1 cellular context compared by ENCODE assay signal in the genomic region with DNA sequence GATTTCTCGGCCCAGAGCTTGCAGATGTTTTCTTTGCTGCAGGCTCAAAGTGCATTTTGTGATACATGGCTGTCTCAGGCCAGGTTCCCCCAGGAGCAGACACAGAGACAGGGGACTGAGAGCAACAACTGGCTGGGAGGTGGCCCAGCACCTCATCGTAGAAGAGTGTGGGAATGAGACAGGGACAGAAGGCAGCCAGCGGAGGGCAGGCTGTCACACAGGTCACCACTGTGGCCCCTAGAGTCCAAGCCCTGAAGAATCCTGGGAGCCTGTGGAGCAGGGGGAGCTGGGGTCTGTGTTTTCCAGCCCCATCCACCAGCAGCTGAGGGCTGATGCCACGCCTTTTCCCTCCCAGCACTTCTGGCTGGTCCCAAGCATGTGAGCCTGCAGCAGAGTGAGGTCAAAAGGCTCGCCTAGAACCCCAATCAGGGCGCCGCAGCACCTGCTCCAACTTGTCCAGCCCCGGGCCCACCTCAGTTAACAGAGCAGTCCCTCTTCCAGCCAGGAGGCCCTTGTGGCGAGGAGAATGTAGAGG.
TF ChIP-seq lines count a peak whose summit lies in the region.

No MANE protein-coding gene starts in this region.

TF ChIP-seq in WTC11, 78 proteins besides CTCF, POLR2A, EP300 and RAD21 (continued from another document):
- TF ChIP-seq, protein P1, sequence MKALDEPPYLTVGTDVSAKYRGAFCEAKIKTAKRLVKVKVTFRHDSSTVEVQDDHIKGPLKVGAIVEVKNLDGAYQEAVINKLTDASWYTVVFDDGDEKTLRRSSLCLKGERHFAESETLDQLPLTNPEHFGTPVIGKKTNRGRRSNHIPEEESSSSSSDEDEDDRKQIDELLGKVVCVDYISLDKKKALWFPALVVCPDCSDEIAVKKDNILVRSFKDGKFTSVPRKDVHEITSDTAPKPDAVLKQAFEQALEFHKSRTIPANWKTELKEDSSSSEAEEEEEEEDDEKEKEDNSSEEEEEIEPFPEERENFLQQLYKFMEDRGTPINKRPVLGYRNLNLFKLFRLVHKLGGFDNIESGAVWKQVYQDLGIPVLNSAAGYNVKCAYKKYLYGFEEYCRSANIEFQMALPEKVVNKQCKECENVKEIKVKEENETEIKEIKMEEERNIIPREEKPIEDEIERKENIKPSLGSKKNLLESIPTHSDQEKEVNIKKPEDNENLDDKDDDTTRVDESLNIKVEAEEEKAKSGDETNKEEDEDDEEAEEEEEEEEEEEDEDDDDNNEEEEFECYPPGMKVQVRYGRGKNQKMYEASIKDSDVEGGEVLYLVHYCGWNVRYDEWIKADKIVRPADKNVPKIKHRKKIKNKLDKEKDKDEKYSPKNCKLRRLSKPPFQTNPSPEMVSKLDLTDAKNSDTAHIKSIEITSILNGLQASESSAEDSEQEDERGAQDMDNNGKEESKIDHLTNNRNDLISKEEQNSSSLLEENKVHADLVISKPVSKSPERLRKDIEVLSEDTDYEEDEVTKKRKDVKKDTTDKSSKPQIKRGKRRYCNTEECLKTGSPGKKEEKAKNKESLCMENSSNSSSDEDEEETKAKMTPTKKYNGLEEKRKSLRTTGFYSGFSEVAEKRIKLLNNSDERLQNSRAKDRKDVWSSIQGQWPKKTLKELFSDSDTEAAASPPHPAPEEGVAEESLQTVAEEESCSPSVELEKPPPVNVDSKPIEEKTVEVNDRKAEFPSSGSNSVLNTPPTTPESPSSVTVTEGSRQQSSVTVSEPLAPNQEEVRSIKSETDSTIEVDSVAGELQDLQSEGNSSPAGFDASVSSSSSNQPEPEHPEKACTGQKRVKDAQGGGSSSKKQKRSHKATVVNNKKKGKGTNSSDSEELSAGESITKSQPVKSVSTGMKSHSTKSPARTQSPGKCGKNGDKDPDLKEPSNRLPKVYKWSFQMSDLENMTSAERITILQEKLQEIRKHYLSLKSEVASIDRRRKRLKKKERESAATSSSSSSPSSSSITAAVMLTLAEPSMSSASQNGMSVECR (CRISPR knock-in tag; IDR thresholded peaks at IDR 0.05; ENCODE audit: borderline replicate concordance), result no peak
- TF ChIP-seq CREB1 (CRISPR knock-in tag; IDR thresholded peaks at IDR 0.05), result no peak
- TF ChIP-seq, protein P2, sequence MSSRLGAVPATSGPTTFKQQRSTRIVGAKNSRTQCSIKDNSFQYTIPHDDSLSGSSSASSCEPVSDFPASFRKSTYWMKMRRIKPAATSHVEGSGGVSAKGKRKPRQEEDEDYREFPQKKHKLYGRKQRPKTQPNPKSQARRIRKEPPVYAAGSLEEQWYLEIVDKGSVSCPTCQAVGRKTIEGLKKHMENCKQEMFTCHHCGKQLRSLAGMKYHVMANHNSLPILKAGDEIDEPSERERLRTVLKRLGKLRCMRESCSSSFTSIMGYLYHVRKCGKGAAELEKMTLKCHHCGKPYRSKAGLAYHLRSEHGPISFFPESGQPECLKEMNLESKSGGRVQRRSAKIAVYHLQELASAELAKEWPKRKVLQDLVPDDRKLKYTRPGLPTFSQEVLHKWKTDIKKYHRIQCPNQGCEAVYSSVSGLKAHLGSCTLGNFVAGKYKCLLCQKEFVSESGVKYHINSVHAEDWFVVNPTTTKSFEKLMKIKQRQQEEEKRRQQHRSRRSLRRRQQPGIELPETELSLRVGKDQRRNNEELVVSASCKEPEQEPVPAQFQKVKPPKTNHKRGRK (CRISPR knock-in tag; IDR thresholded peaks at IDR 0.05; ENCODE audit: borderline replicate concordance), result no peak
- TF ChIP-seq, protein P3, sequence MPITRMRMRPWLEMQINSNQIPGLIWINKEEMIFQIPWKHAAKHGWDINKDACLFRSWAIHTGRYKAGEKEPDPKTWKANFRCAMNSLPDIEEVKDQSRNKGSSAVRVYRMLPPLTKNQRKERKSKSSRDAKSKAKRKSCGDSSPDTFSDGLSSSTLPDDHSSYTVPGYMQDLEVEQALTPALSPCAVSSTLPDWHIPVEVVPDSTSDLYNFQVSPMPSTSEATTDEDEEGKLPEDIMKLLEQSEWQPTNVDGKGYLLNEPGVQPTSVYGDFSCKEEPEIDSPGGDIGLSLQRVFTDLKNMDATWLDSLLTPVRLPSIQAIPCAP (CRISPR knock-in tag; IDR thresholded peaks at IDR 0.05), result no peak
- TF ChIP-seq ESRRA (CRISPR knock-in tag; IDR thresholded peaks at IDR 0.05; ENCODE audit: borderline replicate concordance), result no peak
- TF ChIP-seq EMX1 (CRISPR knock-in tag; IDR thresholded peaks at IDR 0.05), result no peak
- TF ChIP-seq CREM (CRISPR knock-in tag; IDR thresholded peaks at IDR 0.05), result no peak
- no peak for TF ChIP-seq NFE2L1 (CRISPR knock-in tag; IDR thresholded peaks at IDR 0.05)
TF ChIP-seq in WTC11: peak in this region for 0.
